ENCODE assay signal across 17 cellular contexts in genomic region chrX:153533041-153533565, GRCh38. TPM values are rescaled to one million over a fixed set of nuclear protein-coding genes. Genes with fewer than 3 reads are reported as not detected.
"Had no signal": no experiment of that assay in that cellular context is flagged by ENCODE, and none has a peak within 500 bp of the region (broad histone marks: within the 10 kb centered on the region; RNA-seq: fewer than 3 reads in every experiment).

No MANE protein-coding gene starts in this region.

- H3K9me3 Mint-ChIP-seq: activated naive CD4-positive, alpha-beta T cell treated with anti-CD3 and anti-CD28 coated beads, Interleukin-2, amount 50 U/mL, for 24 hours had no signal

- ATAC-seq: heart left ventricle; left lobe of liver; stimulated activated naive CD8-positive, alpha-beta T cell treated with anti-CD3 and anti-CD28 coated beads, Interleukin-15, Interleukin-2, amounts not matched to agents 100 U/mL and 50 U/mL, for 24 hours had no signal

- DNase-seq: activated CD4-positive, alpha-beta T cell treated with anti-CD3 and anti-CD28 coated beads, Interleukin-2, amount 50 U/mL, for 4 hours; activated CD4-positive, CD25-positive, alpha-beta regulatory T cell treated with anti-CD3 and anti-CD28 coated beads, Interleukin-2, amount 50 U/mL, for 72 hours; activated effector memory CD4-positive, alpha-beta T cell treated with Interleukin-2 at 50 U/mL for 16 hours; activated T-cell treated with anti-CD3 and anti-CD28 coated beads, Interleukin-2, amount 50 U/mL, for 1 hour; dorsolateral prefrontal cortex; foreskin melanocyte; heart left ventricle; nephron progenitor cell; stimulated activated CD4-positive, alpha-beta T cell treated with anti-CD3 and anti-CD28 coated beads, Interleukin-2, amount 100 ng/mL, for 48 hours; stimulated activated naive CD8-positive, alpha-beta T cell treated with anti-CD3 and anti-CD28 coated beads, Interleukin-15, Interleukin-2, amounts not matched to agents 100 U/mL and 50 U/mL, for 24 hours had no signal

- H3K9me3 ChIP-seq: breast epithelium, esophagus muscularis mucosa, heart left ventricle had no signal

- H3K4me1 Mint-ChIP-seq: activated naive CD4-positive, alpha-beta T cell treated with anti-CD3 and anti-CD28 coated beads, Interleukin-2, amount 50 U/mL, for 24 hours had no signal

- H3K36me3 Mint-ChIP-seq: activated naive CD4-positive, alpha-beta T cell treated with anti-CD3 and anti-CD28 coated beads, Interleukin-2, amount 50 U/mL, for 24 hours had no signal

- H3K27me3 ChIP-seq: esophagus muscularis mucosa had no signal

- H3K4me1 ChIP-seq: breast epithelium, esophagus muscularis mucosa, heart left ventricle had no signal

- H3K4me3 ChIP-seq: breast epithelium, dorsolateral prefrontal cortex, esophagus muscularis mucosa, heart left ventricle had no signal

- H3K27ac ChIP-seq: breast epithelium, dorsolateral prefrontal cortex, esophagus muscularis mucosa, heart left ventricle had no signal

- H3K4me3 Mint-ChIP-seq: activated naive CD4-positive, alpha-beta T cell treated with anti-CD3 and anti-CD28 coated beads, Interleukin-2, amount 50 U/mL, for 24 hours; nephron progenitor cell had no signal

- H3K27me3 Mint-ChIP-seq: activated naive CD4-positive, alpha-beta T cell treated with anti-CD3 and anti-CD28 coated beads, Interleukin-2, amount 50 U/mL, for 24 hours had no signal

- H3K36me3 ChIP-seq: breast epithelium, esophagus muscularis mucosa, heart left ventricle had no signal

RNA-seq across cellular contexts. Expression of gene ATP2B3, which starts 15.7 kb away (rescaled TPM):
- total RNA-seq: breast epithelium, left lobe of liver, mucosa of gallbladder, ureter had no signal
- polyA plus RNA-seq: heart left ventricle had no signal

RNA-seq across cellular contexts. Expression of gene BGN, which starts 38.3 kb away (rescaled TPM):
- total RNA-seq: T-helper 1 cell treated with Interleukin-12 subunit alpha and Interleukin-12 subunit beta and Interleukin-4 antibody, amounts not matched to agents 30 ng/mL and 1 ng/mL, for 36 hours had no signal
